In genomic region chr13:28582225-28582891, GRCh38 we compare ENCODE assay signal across 1 cellular context.
TF ChIP-seq lines count a peak whose summit lies in the region.

No MANE protein-coding gene starts in this region.

TF ChIP-seq in K562, 482 proteins besides CTCF, POLR2A, EP300 and RAD21 (continued from another document and continues in another):
- TF ChIP-seq, protein P1, sequence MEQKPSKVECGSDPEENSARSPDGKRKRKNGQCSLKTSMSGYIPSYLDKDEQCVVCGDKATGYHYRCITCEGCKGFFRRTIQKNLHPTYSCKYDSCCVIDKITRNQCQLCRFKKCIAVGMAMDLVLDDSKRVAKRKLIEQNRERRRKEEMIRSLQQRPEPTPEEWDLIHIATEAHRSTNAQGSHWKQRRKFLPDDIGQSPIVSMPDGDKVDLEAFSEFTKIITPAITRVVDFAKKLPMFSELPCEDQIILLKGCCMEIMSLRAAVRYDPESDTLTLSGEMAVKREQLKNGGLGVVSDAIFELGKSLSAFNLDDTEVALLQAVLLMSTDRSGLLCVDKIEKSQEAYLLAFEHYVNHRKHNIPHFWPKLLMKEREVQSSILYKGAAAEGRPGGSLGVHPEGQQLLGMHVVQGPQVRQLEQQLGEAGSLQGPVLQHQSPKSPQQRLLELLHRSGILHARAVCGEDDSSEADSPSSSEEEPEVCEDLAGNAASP (IDR thresholded peaks at IDR 0.05), result no peak
- no peak for TF ChIP-seq PCBP1 (IDR thresholded peaks at IDR 0.05; ENCODE audit: low read depth, low read length, poor library complexity, severe bottlenecking)
- TF ChIP-seq ZNF830 (CRISPR knock-in tag; IDR thresholded peaks at IDR 0.05), result no peak
- no peak for TF ChIP-seq HINFP (tag; conservative IDR thresholded peaks at IDR 0.05; ENCODE audit: low read depth)
- no peak for TF ChIP-seq RFX5 (IDR thresholded peaks at IDR 0.05; ENCODE audit: low read depth, low read length)
- no peak for TF ChIP-seq POLR2H (tag; IDR thresholded peaks at IDR 0.05; ENCODE audit: low read depth)
- TF ChIP-seq JUND (IDR thresholded peaks at IDR 0.05; ENCODE audit: borderline replicate concordance, low read depth, low read length), result peak; percentile 52; the same call in 1 of the 2 replicates
- no peak for TF ChIP-seq JUND (tag; IDR thresholded peaks at IDR 0.05; ENCODE audit: borderline replicate concordance, low read depth, low read length)
- TF ChIP-seq, protein P2, sequence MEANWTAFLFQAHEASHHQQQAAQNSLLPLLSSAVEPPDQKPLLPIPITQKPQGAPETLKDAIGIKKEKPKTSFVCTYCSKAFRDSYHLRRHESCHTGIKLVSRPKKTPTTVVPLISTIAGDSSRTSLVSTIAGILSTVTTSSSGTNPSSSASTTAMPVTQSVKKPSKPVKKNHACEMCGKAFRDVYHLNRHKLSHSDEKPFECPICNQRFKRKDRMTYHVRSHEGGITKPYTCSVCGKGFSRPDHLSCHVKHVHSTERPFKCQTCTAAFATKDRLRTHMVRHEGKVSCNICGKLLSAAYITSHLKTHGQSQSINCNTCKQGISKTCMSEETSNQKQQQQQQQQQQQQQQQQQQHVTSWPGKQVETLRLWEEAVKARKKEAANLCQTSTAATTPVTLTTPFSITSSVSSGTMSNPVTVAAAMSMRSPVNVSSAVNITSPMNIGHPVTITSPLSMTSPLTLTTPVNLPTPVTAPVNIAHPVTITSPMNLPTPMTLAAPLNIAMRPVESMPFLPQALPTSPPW (CRISPR knock-in tag; IDR thresholded peaks at IDR 0.05), result peak; percentile 29
- no peak for TF ChIP-seq ZBED1 (IDR thresholded peaks at IDR 0.05)
- TF ChIP-seq NCOA6 (IDR thresholded peaks at IDR 0.05), result no peak
- no peak for TF ChIP-seq RREB1 (CRISPR knock-in tag; IDR thresholded peaks at IDR 0.05)
- peak; percentile 74; the same call in 1 of the 2 replicates for TF ChIP-seq ATF7 (IDR thresholded peaks at IDR 0.05)
- TF ChIP-seq ZKSCAN3 (CRISPR knock-in tag; IDR thresholded peaks at IDR 0.05), result no peak
- TF ChIP-seq IRF2 (CRISPR knock-in tag; IDR thresholded peaks at IDR 0.05), result no peak
- TF ChIP-seq ZNF239 (CRISPR knock-in tag; IDR thresholded peaks at IDR 0.05), result no peak
- no peak for TF ChIP-seq DMBX1 (CRISPR knock-in tag; IDR thresholded peaks at IDR 0.05; ENCODE audit: borderline replicate concordance)
- TF ChIP-seq MEIS2 (IDR thresholded peaks at IDR 0.05; ENCODE audit: partially characterized antibody), result peak; percentile 73
- TF ChIP-seq, protein P3, sequence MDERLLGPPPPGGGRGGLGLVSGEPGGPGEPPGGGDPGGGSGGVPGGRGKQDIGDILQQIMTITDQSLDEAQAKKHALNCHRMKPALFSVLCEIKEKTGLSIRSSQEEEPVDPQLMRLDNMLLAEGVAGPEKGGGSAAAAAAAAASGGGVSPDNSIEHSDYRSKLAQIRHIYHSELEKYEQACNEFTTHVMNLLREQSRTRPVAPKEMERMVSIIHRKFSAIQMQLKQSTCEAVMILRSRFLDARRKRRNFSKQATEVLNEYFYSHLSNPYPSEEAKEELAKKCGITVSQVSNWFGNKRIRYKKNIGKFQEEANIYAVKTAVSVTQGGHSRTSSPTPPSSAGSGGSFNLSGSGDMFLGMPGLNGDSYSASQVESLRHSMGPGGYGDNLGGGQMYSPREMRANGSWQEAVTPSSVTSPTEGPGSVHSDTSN (CRISPR knock-in tag; IDR thresholded peaks at IDR 0.05; ENCODE audit: low read depth), result no peak
- TF ChIP-seq, protein P3 (tag; conservative IDR thresholded peaks at IDR 0.05; ENCODE audit: low read depth), result peak; percentile 62
- no peak for TF ChIP-seq SRSF7 (optimal IDR thresholded peaks at IDR 0.05; ENCODE audit: low read depth, low read length)
- TF ChIP-seq SMARCE1 (IDR thresholded peaks at IDR 0.05), result no peak
- TF ChIP-seq, protein P4, sequence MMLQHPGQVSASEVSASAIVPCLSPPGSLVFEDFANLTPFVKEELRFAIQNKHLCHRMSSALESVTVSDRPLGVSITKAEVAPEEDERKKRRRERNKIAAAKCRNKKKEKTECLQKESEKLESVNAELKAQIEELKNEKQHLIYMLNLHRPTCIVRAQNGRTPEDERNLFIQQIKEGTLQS (IDR thresholded peaks at IDR 0.05), result peak; percentile 76
- TF ChIP-seq, protein P4 (CRISPR knock-in tag; conservative IDR thresholded peaks at IDR 0.05), result no peak
- TF ChIP-seq CHAMP1 (IDR thresholded peaks at IDR 0.05), result no peak
- TF ChIP-seq ARID1B (IDR thresholded peaks at IDR 0.05), result peak; percentile 15; the same call in 1 of the 2 replicates
- no peak for TF ChIP-seq NFATC3 (IDR thresholded peaks at IDR 0.05)
- no peak for TF ChIP-seq YBX1 (IDR thresholded peaks at IDR 0.05)
- TF ChIP-seq PHF20 (IDR thresholded peaks at IDR 0.05; ENCODE audit: partially characterized antibody), result no peak
- TF ChIP-seq, protein P5, sequence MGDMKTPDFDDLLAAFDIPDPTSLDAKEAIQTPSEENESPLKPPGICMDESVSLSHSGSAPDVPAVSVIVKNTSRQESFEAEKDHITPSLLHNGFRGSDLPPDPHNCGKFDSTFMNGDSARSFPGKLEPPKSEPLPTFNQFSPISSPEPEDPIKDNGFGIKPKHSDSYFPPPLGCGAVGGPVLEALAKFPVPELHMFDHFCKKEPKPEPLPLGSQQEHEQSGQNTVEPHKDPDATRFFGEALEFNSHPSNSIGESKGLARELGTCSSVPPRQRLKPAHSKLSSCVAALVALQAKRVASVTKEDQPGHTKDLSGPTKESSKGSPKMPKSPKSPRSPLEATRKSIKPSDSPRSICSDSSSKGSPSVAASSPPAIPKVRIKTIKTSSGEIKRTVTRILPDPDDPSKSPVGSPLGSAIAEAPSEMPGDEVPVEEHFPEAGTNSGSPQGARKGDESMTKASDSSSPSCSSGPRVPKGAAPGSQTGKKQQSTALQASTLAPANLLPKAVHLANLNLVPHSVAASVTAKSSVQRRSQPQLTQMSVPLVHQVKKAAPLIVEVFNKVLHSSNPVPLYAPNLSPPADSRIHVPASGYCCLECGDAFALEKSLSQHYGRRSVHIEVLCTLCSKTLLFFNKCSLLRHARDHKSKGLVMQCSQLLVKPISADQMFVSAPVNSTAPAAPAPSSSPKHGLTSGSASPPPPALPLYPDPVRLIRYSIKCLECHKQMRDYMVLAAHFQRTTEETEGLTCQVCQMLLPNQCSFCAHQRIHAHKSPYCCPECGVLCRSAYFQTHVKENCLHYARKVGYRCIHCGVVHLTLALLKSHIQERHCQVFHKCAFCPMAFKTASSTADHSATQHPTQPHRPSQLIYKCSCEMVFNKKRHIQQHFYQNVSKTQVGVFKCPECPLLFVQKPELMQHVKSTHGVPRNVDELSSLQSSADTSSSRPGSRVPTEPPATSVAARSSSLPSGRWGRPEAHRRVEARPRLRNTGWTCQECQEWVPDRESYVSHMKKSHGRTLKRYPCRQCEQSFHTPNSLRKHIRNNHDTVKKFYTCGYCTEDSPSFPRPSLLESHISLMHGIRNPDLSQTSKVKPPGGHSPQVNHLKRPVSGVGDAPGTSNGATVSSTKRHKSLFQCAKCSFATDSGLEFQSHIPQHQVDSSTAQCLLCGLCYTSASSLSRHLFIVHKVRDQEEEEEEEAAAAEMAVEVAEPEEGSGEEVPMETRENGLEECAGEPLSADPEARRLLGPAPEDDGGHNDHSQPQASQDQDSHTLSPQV (IDR thresholded peaks at IDR 0.05), result 0 out of 2 replicates have a peak, but pooled peaks have one; percentile 14
- TF ChIP-seq, protein P6, sequence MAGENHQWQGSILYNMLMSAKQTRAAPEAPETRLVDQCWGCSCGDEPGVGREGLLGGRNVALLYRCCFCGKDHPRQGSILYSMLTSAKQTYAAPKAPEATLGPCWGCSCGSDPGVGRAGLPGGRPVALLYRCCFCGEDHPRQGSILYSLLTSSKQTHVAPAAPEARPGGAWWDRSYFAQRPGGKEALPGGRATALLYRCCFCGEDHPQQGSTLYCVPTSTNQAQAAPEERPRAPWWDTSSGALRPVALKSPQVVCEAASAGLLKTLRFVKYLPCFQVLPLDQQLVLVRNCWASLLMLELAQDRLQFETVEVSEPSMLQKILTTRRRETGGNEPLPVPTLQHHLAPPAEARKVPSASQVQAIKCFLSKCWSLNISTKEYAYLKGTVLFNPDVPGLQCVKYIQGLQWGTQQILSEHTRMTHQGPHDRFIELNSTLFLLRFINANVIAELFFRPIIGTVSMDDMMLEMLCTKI (IDR thresholded peaks at IDR 0.05; ENCODE audit: partially characterized antibody), result no peak
- TF ChIP-seq MCM7 (IDR thresholded peaks at IDR 0.05), result no peak
